ENCODE assay signal across 15 cellular contexts in the genomic region with DNA sequence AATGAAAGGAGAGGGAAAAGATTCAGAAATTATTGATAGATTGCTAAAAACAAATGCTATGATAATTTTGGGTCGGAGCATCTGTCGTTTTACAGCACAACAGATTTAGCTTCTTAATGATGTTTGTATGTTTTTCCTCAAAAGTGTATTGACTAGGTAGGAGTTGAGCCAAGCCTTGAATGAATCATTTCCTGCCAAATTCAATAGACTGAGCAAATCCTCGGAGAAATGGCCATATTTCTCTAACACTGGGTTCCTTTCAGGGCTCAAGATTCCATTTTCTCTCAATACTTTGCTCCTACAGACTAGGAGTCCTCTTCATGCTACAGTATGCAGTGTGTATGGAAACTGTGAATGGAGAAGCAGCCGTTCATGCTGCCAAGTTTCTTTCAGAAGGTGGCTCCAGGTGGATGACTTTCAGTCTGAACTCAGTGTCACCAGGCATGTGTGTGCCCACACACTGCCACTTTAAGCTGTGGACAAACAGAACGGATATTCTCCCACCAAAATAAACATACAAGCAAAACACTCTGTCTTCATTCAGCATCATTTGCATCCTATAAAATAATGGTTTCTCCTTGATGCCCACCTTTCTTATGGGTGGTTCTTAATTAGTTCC.
A peak's percentile ranks its signal among the peaks of the same experiment; 100 is the strongest.
DNase-seq lines count a peak whose midpoint lies in the region; ATAC-seq and TF ChIP-seq lines count a peak whose summit lies in the region.
"Had no signal": no experiment of that assay in that cellular context is flagged by ENCODE, and none has a peak within 500 bp of the region (broad histone marks: within the 10 kb centered on the region; RNA-seq: fewer than 3 reads in every experiment).

No MANE protein-coding gene starts in this region.

- H3K27ac Mint-ChIP-seq in Calu3 (ENCODE audit: unreplicated experiment) (no peak overlapping the region), type B pancreatic cell (no peak overlapping the region), CD14-positive monocyte (peak overlapping the region in 1 of 7 donors; percentile 51)
- H3K27ac Mint-ChIP-seq: activated T-helper 1 cell treated with anti-CD3 and anti-CD28 coated beads, Interleukin-12 subunit alpha, Interleukin-12 subunit beta, Interleukin-2, Interleukin-4 antibody, amounts not matched to agents 30 ng/mL and 10 ng/mL and 1 ng/mL, durations not matched to agents 14 hours and 24 hours and 36 hours; CD4-positive, alpha-beta memory T cell had no signal

- WGBS in liver = 17% methylated on average over 5 of the region's 5 CpGs

- intact Hi-C loops in Calu3 (cut with micrococcal nuclease; ENCODE audit: unreplicated experiment) (no loop called here), CD14-positive monocyte (cut with micrococcal nuclease) (no loop called here)

- TF ChIP-seq RAD21 in liver (IDR thresholded peaks at IDR 0.05) = no peak

- peaks cover 18% of the 10 kb centered on the region for H3K4me1 Mint-ChIP-seq in Calu3 (ENCODE audit: low read depth, unreplicated experiment)
- H3K4me1 Mint-ChIP-seq in type B pancreatic cell (ENCODE audit: unreplicated experiment) = peaks cover 16% of the 10 kb centered on the region
- no peaks in the 10 kb centered on the region for H3K4me1 Mint-ChIP-seq in CD14-positive monocyte

- BruUV-seq in Calu3 (replicated peaks; lab: Mats Ljungman, UMichigan) = no TSS peak

- H3K36me3 Mint-ChIP-seq in Calu3 (ENCODE audit: insufficient read depth, unreplicated experiment) (no peaks in the 10 kb centered on the region), type B pancreatic cell (no peaks in the 10 kb centered on the region), CD14-positive monocyte (peaks cover 0 to 6% of the 10 kb centered on the region in 2 donors)
- H3K36me3 Mint-ChIP-seq: CD4-positive, alpha-beta memory T cell had no signal

- peak overlapping the region in 1 of 3 donors; percentile 5 for H3K4me3 ChIP-seq in liver (ENCODE audit: low read depth in 1 of 3, low read length in 3 of 3)
- H3K4me3 ChIP-seq: body of pancreas had no signal

- H3K4me1 ChIP-seq in liver (ENCODE audit: control insufficient read depth in 4 of 4, insufficient read depth in 4 of 4, low read length in 3 of 4) = peaks cover 12 to 51% (median 45%) of the 10 kb centered on the region in 4 donors

- CTCF ChIA-PET in Calu3 (lab: Charles Lee) = interaction anchor here (0.6 to 0.7 kb wide), 2 partner anchors 183 to 444 kb away, joined by 3 read pairs; no protein-coding TSS in a partner anchor

- ATAC-seq in GM18861 (IDR thresholded peaks at IDR 0.05; ENCODE audit: unreplicated experiment) = no peak
- ATAC-seq: body of pancreas had no signal

- H3K27me3 ChIP-seq in liver (ENCODE audit: control insufficient read depth in 4 of 4, insufficient read depth in 4 of 4, low read length in 3 of 4) = no peaks in the 10 kb centered on the region
- H3K27me3 ChIP-seq: body of pancreas had no signal

- H3K36me3 ChIP-seq in liver (ENCODE audit: control insufficient read depth in 4 of 4, insufficient read depth in 3 of 4, low read depth in 1 of 4, low read length in 3 of 4) = no peaks in the 10 kb centered on the region

- DNase-seq in Calu3 (no peak), HCEC 1CT (peak; percentile 26), astrocyte of the hippocampus (ENCODE audit: low read depth, low spot score) (peak; percentile 28), type B pancreatic cell (ENCODE audit: extremely low spot score, unreplicated experiment) (no peak), NCI-H146 treated with DMSO at 0.1 percent for 48 hours (lab: John Stamatoyannopoulos, UW; ENCODE audit: unreplicated experiment) (no peak), CD14-positive monocyte (ENCODE audit: low spot score) (no peak)
- DNase-seq: body of pancreas; CD4-positive, alpha-beta memory T cell; NCI-H1694; NK-92 treated with Interleukin-12 subunit alpha and Interleukin-12 subunit beta, amount 100 ng/mL, for 24 hours; stimulated activated CD4-positive, alpha-beta T cell treated with anti-CD3 and anti-CD28 coated beads, Interleukin-4, amount 100 ng/mL, for 1 hour; stimulated activated naive CD4-positive, alpha-beta T cell treated with Interleukin-2 at 50 U/mL for 16 hours had no signal

- H3K4me3 Mint-ChIP-seq in Calu3 (ENCODE audit: low read depth, unreplicated experiment) = peak overlapping the region; percentile 50
- H3K4me3 Mint-ChIP-seq in type B pancreatic cell = no peak overlapping the region
- no peak overlapping the region for H3K4me3 Mint-ChIP-seq in CD14-positive monocyte
- H3K4me3 Mint-ChIP-seq: activated T-helper 1 cell treated with anti-CD3 and anti-CD28 coated beads, Interleukin-12 subunit alpha, Interleukin-12 subunit beta, Interleukin-2, Interleukin-4 antibody, amounts not matched to agents 30 ng/mL and 10 ng/mL and 1 ng/mL, durations not matched to agents 14 hours and 24 hours and 36 hours; CD4-positive, alpha-beta memory T cell had no signal

- no peaks in the 10 kb centered on the region for H3K9me3 ChIP-seq in liver (ENCODE audit: control insufficient read depth in 4 of 4, low read length in 3 of 4)
- H3K9me3 ChIP-seq: body of pancreas had no signal

- no peak overlapping the region for H3K9ac ChIP-seq in liver (ENCODE audit: low read depth in 1 of 2, low read length in 2 of 2)

- no peaks in the 10 kb centered on the region for H3K9me3 Mint-ChIP-seq in Calu3 (ENCODE audit: low read depth, unreplicated experiment)
- no peaks in the 10 kb centered on the region for H3K9me3 Mint-ChIP-seq in type B pancreatic cell
- H3K9me3 Mint-ChIP-seq in CD14-positive monocyte = peaks cover 0 to 3% (median 0%) of the 10 kb centered on the region in 7 donors
- H3K9me3 Mint-ChIP-seq: activated T-helper 1 cell treated with anti-CD3 and anti-CD28 coated beads, Interleukin-12 subunit alpha, Interleukin-12 subunit beta, Interleukin-2, Interleukin-4 antibody, amounts not matched to agents 30 ng/mL and 10 ng/mL and 1 ng/mL, durations not matched to agents 14 hours and 24 hours and 36 hours; CD4-positive, alpha-beta memory T cell had no signal

- no peak for TF ChIP-seq CTCF in Calu3 (IDR thresholded peaks at IDR 0.05; ENCODE audit: unreplicated experiment)
- no peak for TF ChIP-seq CTCF in liver (IDR thresholded peaks at IDR 0.05; ENCODE audit: low read depth, low read length, missing input control)
- TF ChIP-seq CTCF in type B pancreatic cell (conservative IDR thresholded peaks at IDR 0.05) = no peak
- no peak for TF ChIP-seq CTCF in CD14-positive monocyte (IDR thresholded peaks at IDR 0.05)

- H3K27me3 Mint-ChIP-seq in Calu3 (ENCODE audit: unreplicated experiment) (no peaks in the 10 kb centered on the region), type B pancreatic cell (no peaks in the 10 kb centered on the region), CD14-positive monocyte (ENCODE audit: low read depth in 3 of 3) (peaks cover 0 to 16% (median 3%) of the 10 kb centered on the region in 3 donors)
- H3K27me3 Mint-ChIP-seq: CD4-positive, alpha-beta memory T cell had no signal

- H3K27ac ChIP-seq in liver (ENCODE audit: low read depth in 1 of 2, low read length in 2 of 2) = peak overlapping the region; percentile 7 to 78
- H3K27ac ChIP-seq: body of pancreas had no signal

TF ChIP-seq in liver, 16 proteins besides CTCF, POLR2A, EP300 and RAD21 (continues in another document):
- no peak for TF ChIP-seq GABPA (IDR thresholded peaks at IDR 0.05 in 1 of 2, conservative IDR thresholded peaks at IDR 0.05 in 1 of 2)
- TF ChIP-seq TAF1 (conservative IDR thresholded peaks at IDR 0.05) = no peak
- no peak for TF ChIP-seq FOXA1 (IDR thresholded peaks at IDR 0.05)
- TF ChIP-seq JUND (IDR thresholded peaks at IDR 0.05) = no peak
- TF ChIP-seq FOXA2 (IDR thresholded peaks at IDR 0.05) = peak; percentile 5
- TF ChIP-seq, protein P1, sequence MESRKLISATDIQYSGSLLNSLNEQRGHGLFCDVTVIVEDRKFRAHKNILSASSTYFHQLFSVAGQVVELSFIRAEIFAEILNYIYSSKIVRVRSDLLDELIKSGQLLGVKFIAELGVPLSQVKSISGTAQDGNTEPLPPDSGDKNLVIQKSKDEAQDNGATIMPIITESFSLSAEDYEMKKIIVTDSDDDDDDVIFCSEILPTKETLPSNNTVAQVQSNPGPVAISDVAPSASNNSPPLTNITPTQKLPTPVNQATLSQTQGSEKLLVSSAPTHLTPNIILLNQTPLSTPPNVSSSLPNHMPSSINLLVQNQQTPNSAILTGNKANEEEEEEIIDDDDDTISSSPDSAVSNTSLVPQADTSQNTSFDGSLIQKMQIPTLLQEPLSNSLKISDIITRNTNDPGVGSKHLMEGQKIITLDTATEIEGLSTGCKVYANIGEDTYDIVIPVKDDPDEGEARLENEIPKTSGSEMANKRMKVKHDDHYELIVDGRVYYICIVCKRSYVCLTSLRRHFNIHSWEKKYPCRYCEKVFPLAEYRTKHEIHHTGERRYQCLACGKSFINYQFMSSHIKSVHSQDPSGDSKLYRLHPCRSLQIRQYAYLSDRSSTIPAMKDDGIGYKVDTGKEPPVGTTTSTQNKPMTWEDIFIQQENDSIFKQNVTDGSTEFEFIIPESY (IDR thresholded peaks at IDR 0.05) = no peak
- TF ChIP-seq SP1 (IDR thresholded peaks at IDR 0.05) = no peak
- TF ChIP-seq HNF4G (IDR thresholded peaks at IDR 0.05) = no peak
- no peak for TF ChIP-seq NR2F2 (IDR thresholded peaks at IDR 0.05)
- TF ChIP-seq YY1 (IDR thresholded peaks at IDR 0.05) = no peak
- TF ChIP-seq, protein P2, sequence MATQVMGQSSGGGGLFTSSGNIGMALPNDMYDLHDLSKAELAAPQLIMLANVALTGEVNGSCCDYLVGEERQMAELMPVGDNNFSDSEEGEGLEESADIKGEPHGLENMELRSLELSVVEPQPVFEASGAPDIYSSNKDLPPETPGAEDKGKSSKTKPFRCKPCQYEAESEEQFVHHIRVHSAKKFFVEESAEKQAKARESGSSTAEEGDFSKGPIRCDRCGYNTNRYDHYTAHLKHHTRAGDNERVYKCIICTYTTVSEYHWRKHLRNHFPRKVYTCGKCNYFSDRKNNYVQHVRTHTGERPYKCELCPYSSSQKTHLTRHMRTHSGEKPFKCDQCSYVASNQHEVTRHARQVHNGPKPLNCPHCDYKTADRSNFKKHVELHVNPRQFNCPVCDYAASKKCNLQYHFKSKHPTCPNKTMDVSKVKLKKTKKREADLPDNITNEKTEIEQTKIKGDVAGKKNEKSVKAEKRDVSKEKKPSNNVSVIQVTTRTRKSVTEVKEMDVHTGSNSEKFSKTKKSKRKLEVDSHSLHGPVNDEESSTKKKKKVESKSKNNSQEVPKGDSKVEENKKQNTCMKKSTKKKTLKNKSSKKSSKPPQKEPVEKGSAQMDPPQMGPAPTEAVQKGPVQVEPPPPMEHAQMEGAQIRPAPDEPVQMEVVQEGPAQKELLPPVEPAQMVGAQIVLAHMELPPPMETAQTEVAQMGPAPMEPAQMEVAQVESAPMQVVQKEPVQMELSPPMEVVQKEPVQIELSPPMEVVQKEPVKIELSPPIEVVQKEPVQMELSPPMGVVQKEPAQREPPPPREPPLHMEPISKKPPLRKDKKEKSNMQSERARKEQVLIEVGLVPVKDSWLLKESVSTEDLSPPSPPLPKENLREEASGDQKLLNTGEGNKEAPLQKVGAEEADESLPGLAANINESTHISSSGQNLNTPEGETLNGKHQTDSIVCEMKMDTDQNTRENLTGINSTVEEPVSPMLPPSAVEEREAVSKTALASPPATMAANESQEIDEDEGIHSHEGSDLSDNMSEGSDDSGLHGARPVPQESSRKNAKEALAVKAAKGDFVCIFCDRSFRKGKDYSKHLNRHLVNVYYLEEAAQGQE (IDR thresholded peaks at IDR 0.05) = no peak
- peak; percentile 30 to 50 for TF ChIP-seq RXRA (IDR thresholded peaks at IDR 0.05)

Comparison
In these comparisons a context has a peak if more than half of its experiments do, and no peak if none do; other contexts are left out.
1. DNase-seq: peak in HCEC 1CT (single experiment) and astrocyte of the hippocampus (single experiment); none in Calu3 (single experiment), type B pancreatic cell (single experiment), NCI-H146 treated with DMSO at 0.1 percent for 48 hours (single experiment) and CD14-positive monocyte (single experiment).